Comparison of ENCODE assay signal across 8 cellular contexts in genomic region chr20:49278817-49279676, GRCh38. TPM values are rescaled to one million over a fixed set of nuclear protein-coding genes. Genes with fewer than 3 reads are reported as not detected.
DNase-seq lines count a peak whose midpoint lies in the region; ATAC-seq, FAIRE-seq and TF ChIP-seq lines count a peak whose summit lies in the region.

No MANE protein-coding gene starts in this region.

- H3K4me3 Mint-ChIP-seq in CD14-positive monocyte = peak overlapping the region; percentile 87 to 97
- H3K4me3 Mint-ChIP-seq in activated CD8-positive, alpha-beta T cell treated with anti-CD3 and anti-CD28 coated beads, Interleukin-2, amount 10 ng/mL, durations not matched to agents 7 days and 5 days = peak overlapping the region; percentile 94

- no peak for FAIRE-seq in pancreas (lab: Jason Lieb, UNC)

- H3K27ac ChIP-seq in HUES64 (ENCODE audit: low read depth, low read length) (peak overlapping the region; percentile 86), pancreas (peak overlapping the region; percentile 84 to 95 (median 94))

- TF ChIP-seq CTCF in CD14-positive monocyte (IDR thresholded peaks at IDR 0.05) (no peak), fibroblast of mammary gland (conservative IDR thresholded peaks at IDR 0.05; ENCODE audit: control insufficient read depth, insufficient read depth, low read depth, low read length) (no peak), pancreas (IDR thresholded peaks at IDR 0.05) (no peak)

- intact Hi-C loops in CD14-positive monocyte (cut with micrococcal nuclease) = no loop called here
- intact Hi-C loops in pancreas (cut with DNase I) = no loop called here

- peaks cover 13% of the 10 kb centered on the region; the same call in 1 of the 2 replicates for H3K9me3 ChIP-seq in HUES64 (ENCODE audit: insufficient read depth, low read depth, low read length)
- no peaks in the 10 kb centered on the region for H3K9me3 ChIP-seq in pancreas

- H3K36me3 ChIP-seq in HUES64 (ENCODE audit: insufficient read depth, low read length) (peaks cover 74% of the 10 kb centered on the region), pancreas (peaks cover 8 to 42% (median 40%) of the 10 kb centered on the region in 3 donors)

- ATAC-seq in activated CD8-positive, alpha-beta T cell treated with anti-CD3 and anti-CD28 coated beads, Interleukin-2, amount 10 ng/mL, durations not matched to agents 7 days and 5 days = no peak
- peak in 2 of 4 donors; percentile 0 to 1 for ATAC-seq in pancreas

- H3K4me1 Mint-ChIP-seq in CD14-positive monocyte = peaks cover 48% of the 10 kb centered on the region
- peaks cover 64% of the 10 kb centered on the region for H3K4me1 Mint-ChIP-seq in activated CD8-positive, alpha-beta T cell treated with anti-CD3 and anti-CD28 coated beads, Interleukin-2, amount 10 ng/mL, durations not matched to agents 7 days and 5 days (ENCODE audit: low read depth)

- POLR2A ChIA-PET in activated CD8-positive, alpha-beta T cell treated with anti-CD3 and anti-CD28 coated beads, Interleukin-2, amount 10 ng/mL, durations not matched to agents 7 days and 5 days (lab: Charles Lee) = interaction anchor here (0.6 to 1.7 kb wide), 14 partner anchors 8 to 315 kb away, joined by 3 to 7 read pairs (median 4); partner anchors contain the start of gene CSE1L

- CTCF ChIA-PET in activated CD8-positive, alpha-beta T cell treated with anti-CD3 and anti-CD28 coated beads, Interleukin-2, amount 10 ng/mL, durations not matched to agents 7 days and 5 days (lab: Charles Lee) = no interaction called here

- H3K4me3 ChIP-seq in HUES64 (ENCODE audit: low read length) (peak overlapping the region; percentile 96), fibroblast of mammary gland (ENCODE audit: control insufficient read depth, low read depth, low read length) (peak overlapping the region; percentile 100), pancreas (peak overlapping the region; percentile 72 to 79 (median 76))

- peaks cover 36 to 53% (median 48%) of the 10 kb centered on the region in 7 donors for H3K9me3 Mint-ChIP-seq in CD14-positive monocyte
- H3K9me3 Mint-ChIP-seq in activated CD8-positive, alpha-beta T cell treated with anti-CD3 and anti-CD28 coated beads, Interleukin-2, amount 10 ng/mL, durations not matched to agents 7 days and 5 days (ENCODE audit: insufficient read depth) = peaks cover 37% of the 10 kb centered on the region

- DNase-seq in CD14-positive monocyte (ENCODE audit: low spot score) (no peak), fibroblast of mammary gland (ENCODE audit: low read depth) (peak; percentile 36), pancreas (peak in 3 of 6 donors; percentile 15 to 42 (median 32)), NCI-H1092 (lab: John Stamatoyannopoulos, UW) (no peak), NCI-H2196 treated with DMSO at 0.1 percent for 48 hours (lab: John Stamatoyannopoulos, UW; ENCODE audit: unreplicated experiment) (no peak), NCI-H2196 (lab: John Stamatoyannopoulos, UW; ENCODE audit: unreplicated experiment) (no peak)
- DNase-seq in activated CD8-positive, alpha-beta T cell treated with anti-CD3 and anti-CD28 coated beads, Interleukin-2, amount 10 ng/mL, durations not matched to agents 7 days and 5 days = peak; percentile 58

- H3K4me1 ChIP-seq in HUES64 (ENCODE audit: insufficient read depth, low read length) = 0 out of 2 replicates have a peak, but pooled peaks cover 5% of the 10 kb centered on the region
- peaks cover 10 to 32% (median 10%) of the 10 kb centered on the region in 3 donors for H3K4me1 ChIP-seq in pancreas

- peak overlapping the region; percentile 100 for H3K9ac ChIP-seq in HUES64 (ENCODE audit: low read depth, low read length)

- H3K36me3 Mint-ChIP-seq in CD14-positive monocyte = peaks cover 53 to 69% of the 10 kb centered on the region in 2 donors
- peaks cover 78% of the 10 kb centered on the region for H3K36me3 Mint-ChIP-seq in activated CD8-positive, alpha-beta T cell treated with anti-CD3 and anti-CD28 coated beads, Interleukin-2, amount 10 ng/mL, durations not matched to agents 7 days and 5 days (ENCODE audit: low read depth)

- peaks cover 0 to 5% (median 0%) of the 10 kb centered on the region in 3 donors for H3K27me3 Mint-ChIP-seq in CD14-positive monocyte (ENCODE audit: low read depth in 3 of 3)
- H3K27me3 Mint-ChIP-seq in activated CD8-positive, alpha-beta T cell treated with anti-CD3 and anti-CD28 coated beads, Interleukin-2, amount 10 ng/mL, durations not matched to agents 7 days and 5 days (ENCODE audit: low read depth) = no peaks in the 10 kb centered on the region

- H3K27ac Mint-ChIP-seq in CD14-positive monocyte = peak overlapping the region; percentile 98 to 99 (median 99)
- peak overlapping the region; percentile 92 for H3K27ac Mint-ChIP-seq in activated CD8-positive, alpha-beta T cell treated with anti-CD3 and anti-CD28 coated beads, Interleukin-2, amount 10 ng/mL, durations not matched to agents 7 days and 5 days

- H3K27me3 ChIP-seq in HUES64 (ENCODE audit: insufficient read depth, low read length) = no peaks in the 10 kb centered on the region
- H3K27me3 ChIP-seq in pancreas = no peaks in the 10 kb centered on the region

- under 1% methylated on average over 32 of the region's 33 CpGs for WGBS in HUES64
- 19 to 21% methylated on average over 33 of the region's 33 CpGs for WGBS in pancreas, 2 donors

RNA-seq across cellular contexts. Expression of gene ZNFX1, which starts 1.2 kb away (rescaled TPM):
- polyA plus RNA-seq in CD14-positive monocyte = 10 to 100 TPM; 11.4 to 23.2 TPM
- polyA plus RNA-seq in HUES64 (2013, experiment 1 of 2) = 6.6 TPM
- 6.0 TPM for polyA plus RNA-seq in HUES64 (2013, experiment 2 of 2)
- 10 to 100 TPM; 52.7 to 54.2 TPM for total RNA-seq in activated CD8-positive, alpha-beta T cell treated with anti-CD3 and anti-CD28 coated beads, Interleukin-2, amount 10 ng/mL, durations not matched to agents 7 days and 5 days
- total RNA-seq in pancreas = 10 to 100 TPM in 2 of 6 donors, 1 to 10 TPM in 4; 5.9 to 15.7 (median 7.2) TPM
- polyA plus RNA-seq in pancreas = 1 to 10 TPM; 4.3 to 6.2 TPM

RNA-seq across cellular contexts. Expression of gene DDX27, which starts 59.8 kb away (rescaled TPM):
- polyA plus RNA-seq in CD14-positive monocyte = 10 to 100 TPM; 13.8 to 17.7 TPM
- 46.9 TPM for polyA plus RNA-seq in HUES64 (2013, experiment 1 of 2)
- polyA plus RNA-seq in HUES64 (2013, experiment 2 of 2) = 42.6 TPM
- 10 to 100 TPM; 38.3 to 38.6 TPM for total RNA-seq in activated CD8-positive, alpha-beta T cell treated with anti-CD3 and anti-CD28 coated beads, Interleukin-2, amount 10 ng/mL, durations not matched to agents 7 days and 5 days
- 10 to 100 TPM; 12.0 to 18.4 (median 15.9) TPM for total RNA-seq in pancreas
- polyA plus RNA-seq in pancreas = 10 to 100 TPM; 19.7 to 33.0 TPM

Comparison
In these comparisons a context has a peak if more than half of its experiments do, and no peak if none do; other contexts are left out.
1. DNase-seq: peak in activated CD8-positive, alpha-beta T cell treated with anti-CD3 and anti-CD28 coated beads, Interleukin-2, amount 10 ng/mL, durations not matched to agents 7 days and 5 days (single experiment) and fibroblast of mammary gland (single experiment); none in CD14-positive monocyte (single experiment), NCI-H1092 (single experiment), NCI-H2196 treated with DMSO at 0.1 percent for 48 hours (single experiment) and NCI-H2196 (single experiment).
2. Peak in every context shown above with its lines, with median percentiles within 50 percentile points of each other: H3K4me3 ChIP-seq.